9 cellular contexts compared by ENCODE assay signal in the genomic region with DNA sequence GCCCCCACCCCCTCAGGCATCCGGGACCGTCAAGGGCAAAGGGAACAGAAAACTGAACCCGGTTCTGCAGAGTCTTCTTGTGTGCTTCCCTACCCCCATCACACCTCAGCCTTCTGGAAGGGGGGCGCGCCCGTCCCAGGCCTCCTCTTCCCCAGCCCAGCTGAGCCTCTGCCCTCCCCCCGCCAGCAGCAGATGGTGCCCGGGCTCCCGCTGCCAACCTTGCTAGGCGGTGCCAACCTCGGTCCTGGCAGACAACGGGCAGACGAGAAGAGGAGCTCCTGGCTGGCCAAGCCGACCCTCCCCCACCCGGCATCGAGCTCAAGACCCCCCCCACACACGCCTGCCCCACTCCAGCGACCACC. TPM values are rescaled to one million over a fixed set of nuclear protein-coding genes. Genes with fewer than 3 reads are reported as not detected.
A peak's percentile ranks its signal among the peaks of the same experiment; 100 is the strongest.
DNase-seq lines count a peak whose midpoint lies in the region; ATAC-seq, FAIRE-seq and TF ChIP-seq lines count a peak whose summit lies in the region.
"Had no signal": no experiment of that assay in that cellular context is flagged by ENCODE, and none has a peak within 500 bp of the region (broad histone marks: within the 10 kb centered on the region; RNA-seq: fewer than 3 reads in every experiment).

No MANE protein-coding gene starts in this region.

- CTCF ChIA-PET in HepG2 (lab: Yijun Ruan, JAX; ENCODE audit: low intra/inter-chr PET ratio, low total read pairs) = interaction anchor here (1.5 to 11.7 kb wide), 2 partner anchors 29 to 60 kb away, joined by 3 to 308 read pairs; a partner anchor contains a TSS

- no peak overlapping the region for H3K9ac ChIP-seq in liver (ENCODE audit: low read depth in 1 of 2, low read length in 2 of 2)
- H3K9ac ChIP-seq in HepG2 (ENCODE audit: insufficient read depth, low read depth, low read length) = no peak overlapping the region

- H3K4me2 ChIP-seq in HepG2 (ENCODE audit: low read depth, low read length) = no peak overlapping the region

- TF ChIP-seq RAD21 in liver (IDR thresholded peaks at IDR 0.05) = no peak
- TF ChIP-seq RAD21 in HepG2 (CRISPR knock-in tag; IDR thresholded peaks at IDR 0.05) = no peak

- in situ Hi-C loops in HepG2 (cut with HindIII; ENCODE audit: extremely low pct_ligation_motif_present, low pct_unique_long_range_greater_than_20kb) = no loop called here
- in situ Hi-C loops in brain microvascular endothelial cell (cut with HindIII; ENCODE audit: low pct_ligation_motif_present, low sequenced_read_pairs) = no loop called here

- no TSS peak for BruUV-seq in HepG2 (replicated peaks; lab: Mats Ljungman, UMichigan)

- no peak for TF ChIP-seq EP300 in HepG2 (IDR thresholded peaks at IDR 0.05; ENCODE audit: low read depth in 2 of 2, low read length in 2 of 2)
- no peak for TF ChIP-seq EP300 in HepG2 (CRISPR knock-in tag; IDR thresholded peaks at IDR 0.05; ENCODE audit: borderline replicate concordance)

- H3K4me1 ChIP-seq in liver (ENCODE audit: control insufficient read depth in 4 of 4, insufficient read depth in 4 of 4, low read length in 3 of 4) (peaks cover 15 to 47% (median 32%) of the 10 kb centered on the region in 4 donors), HepG2 (ENCODE audit: insufficient read depth, low read length) (peaks cover 67% of the 10 kb centered on the region), right lobe of liver (peaks cover 0 to 51% (median 16%) of the 10 kb centered on the region in 4 donors)

- FAIRE-seq in HepG2 (lab: Jason Lieb, UNC) = no peak
- FAIRE-seq: colon had no signal

- H3K36me3 ChIP-seq in liver (ENCODE audit: control insufficient read depth in 4 of 4, insufficient read depth in 3 of 4, low read depth in 1 of 4, low read length in 3 of 4) (no peaks in the 10 kb centered on the region), HepG2 (replicated peaks in 1 of 2; ENCODE audit: control insufficient read depth in 1 of 2, insufficient read depth in 2 of 2, low read length in 2 of 2) (no peaks in the 10 kb centered on the region), right lobe of liver (no peaks in the 10 kb centered on the region), brain microvascular endothelial cell (replicated peaks) (no peaks in the 10 kb centered on the region)

- H3K9me3 ChIP-seq in liver (ENCODE audit: control insufficient read depth in 4 of 4, low read length in 3 of 4) (no peaks in the 10 kb centered on the region), HepG2 (ENCODE audit: low read length) (no peaks in the 10 kb centered on the region), right lobe of liver (no peaks in the 10 kb centered on the region)

- H3K27ac ChIP-seq in liver (ENCODE audit: low read depth in 1 of 2, low read length in 2 of 2) (no peak overlapping the region), HepG2 (ENCODE audit: extremely low read length, insufficient read depth, low read length) (no peak overlapping the region), VCaP (peak overlapping the region; percentile 69), right lobe of liver (no peak overlapping the region), brain microvascular endothelial cell (no peak overlapping the region)

- no peaks in the 10 kb centered on the region for H3K79me2 ChIP-seq in HepG2 (ENCODE audit: insufficient read depth, low read length)

- H4K20me1 ChIP-seq in HepG2 (ENCODE audit: insufficient read depth, low read length) = no peaks in the 10 kb centered on the region; the same call in 1 of the 2 replicates

- intact Hi-C loops in HepG2 (cut with micrococcal nuclease; ENCODE audit: unreplicated experiment) = no loop called here
- intact Hi-C loops in right lobe of liver (cut with DNase I) = loop anchor here in 1 of 2 donors (5.0 kb wide), 1 partner anchor 35 kb away; no protein-coding TSS in a partner anchor

- peaks cover 0 to 11% (median 0%) of the 10 kb centered on the region in 4 donors for H3K27me3 ChIP-seq in liver (ENCODE audit: control insufficient read depth in 4 of 4, insufficient read depth in 4 of 4, low read length in 3 of 4)
- peaks cover 19 to 55% of the 10 kb centered on the region in 2 experiments for H3K27me3 ChIP-seq in HepG2 (ENCODE audit: control insufficient read depth in 1 of 2, insufficient read depth in 2 of 2, low read length in 2 of 2)
- peaks cover 0 to 7% of the 10 kb centered on the region in 2 donors for H3K27me3 ChIP-seq in right lobe of liver
- H3K27me3 ChIP-seq in brain microvascular endothelial cell (replicated peaks) = peaks cover 20% of the 10 kb centered on the region

- ATAC-seq in HepG2 (no peak), right lobe of liver (peak; percentile 6 to 30 (median 22))

- 2% methylated on average over 18 of the region's 18 CpGs for WGBS in liver
- 42% methylated on average over 8 of the region's 18 CpGs for WGBS in HepG2 (ENCODE audit: low lambda C conversion rate)
- WGBS in right lobe of liver (ENCODE audit: insufficient coverage, low coverage, low lambda C conversion rate, missing lambda C conversion rate) = under 1% methylated on average over 12 of the region's 18 CpGs

- POLR2A ChIA-PET in HepG2 (lab: Yijun Ruan, JAX) = interaction anchor here (0.9 to 8.9 kb wide), 7 partner anchors 12 to 213 kb away, joined by 3 to 116 read pairs (median 3); a partner anchor contains a TSS

- no peak for TF ChIP-seq CTCF in liver (IDR thresholded peaks at IDR 0.05; ENCODE audit: low read depth, low read length, missing input control)
- no peak for TF ChIP-seq CTCF in HepG2 (CRISPR knock-in tag; IDR thresholded peaks at IDR 0.05)
- TF ChIP-seq CTCF in VCaP (conservative IDR thresholded peaks at IDR 0.05) = no peak
- TF ChIP-seq CTCF in right lobe of liver (IDR thresholded peaks at IDR 0.05) = no peak
- TF ChIP-seq CTCF in brain microvascular endothelial cell (IDR thresholded peaks at IDR 0.05; ENCODE audit: low read depth, low read length, missing control alignments) = no peak

- TF ChIP-seq POLR2A in HepG2 (IDR thresholded peaks at IDR 0.05; ENCODE audit: insufficient read depth in 1 of 2, low read depth in 2 of 2, low read length in 2 of 2) = no peak
- TF ChIP-seq POLR2A in right lobe of liver (IDR thresholded peaks at IDR 0.05) = no peak

- DNase-seq in HepG2 (ENCODE audit: low spot score) = no peak
- DNase-seq in right lobe of liver = peak; percentile 68 to 85 (median 81)
- no peak for DNase-seq in stimulated activated CD4-positive, alpha-beta T cell treated with anti-CD3 and anti-CD28 coated beads, Interleukin-4, amount 100 ng/mL, for 24 hours
- DNase-seq in SW480 (ENCODE audit: low spot score) = no peak
- no peak for DNase-seq in OCI-M2 (lab: John Stamatoyannopoulos, UW; ENCODE audit: unreplicated experiment)
- no peak for DNase-seq in brain microvascular endothelial cell

- no peak overlapping the region for H2AFZ ChIP-seq in HepG2 (ENCODE audit: low read length)

- peak overlapping the region in 2 of 3 donors; percentile 18 to 38 for H3K4me3 ChIP-seq in liver (ENCODE audit: low read depth in 1 of 3, low read length in 3 of 3)
- H3K4me3 ChIP-seq in HepG2 (replicated peaks in 1 of 3; ENCODE audit: insufficient read depth in 1 of 3, low read depth in 2 of 3, low read length in 3 of 3) = peak overlapping the region in 1 of 3 experiments; percentile 72; a peak in 1 of 6 replicates
- H3K4me3 ChIP-seq in right lobe of liver = peak overlapping the region in 2 of 3 donors; percentile 37 to 39
- no peak overlapping the region for H3K4me3 ChIP-seq in brain microvascular endothelial cell (ENCODE audit: low read depth, low read length)

RNA-seq across cellular contexts. Expression of a gene that starts 8.7 kb away (rescaled TPM):
- 1 to 10 TPM in 1 of 2 donors, under 1 TPM in 1; 0.84 to 1.1 TPM for total RNA-seq in liver
- polyA plus RNA-seq in liver = 1 to 10 TPM in 1 of 2 donors, under 1 TPM in 1; 0.19 to 1.3 TPM
- 0.14 and 0.18 TPM in 2 replicates for total RNA-seq in HepG2 (2016; rRNA removed; fragmentation: Illumina TruSeq; extraction: Trizol)
- not detected in 2 replicates for total RNA-seq in HepG2 (2016; cell fraction: cytosol; rRNA removed; fragmentation: Illumina TruSeq; extraction: Trizol; ENCODE audit: low read depth)
- total RNA-seq in HepG2 (2016; cell fraction: insoluble cytoplasmic fraction; rRNA removed; fragmentation: Illumina TruSeq; extraction: Trizol) = 0.25 and 0.26 TPM in 2 replicates
- not detected in 2 replicates for total RNA-seq in HepG2 (2016; cell fraction: membrane; rRNA removed; fragmentation: Illumina TruSeq; extraction: Trizol)
- 0.34 and 0.62 TPM in 2 replicates for total RNA-seq in HepG2 (2016; cell fraction: nucleus; rRNA removed; fragmentation: Illumina TruSeq; extraction: Trizol)
- polyA plus RNA-seq in HepG2 (2011; rRNA removed) = 0.22 and 0.27 TPM in 2 replicates
- polyA plus RNA-seq in HepG2 (2011; cell fraction: cytosol; rRNA removed) = 0.05 and 0.17 TPM in 2 replicates
- polyA plus RNA-seq in HepG2 (2011; cell fraction: nucleus; rRNA removed) = 1.3 TPM in 2 replicates
- polyA plus RNA-seq in HepG2 (2012) = 0.34 and 0.49 TPM in 2 replicates
- 0.12 TPM in 1 of 2 replicates, not detected in the other for polyA plus RNA-seq in HepG2 (2016; cell fraction: cytosol; fragmentation: Illumina TruSeq; extraction: Trizol; ENCODE audit: low read depth)
- polyA plus RNA-seq in HepG2 (2016; cell fraction: insoluble cytoplasmic fraction; fragmentation: Illumina TruSeq; extraction: Trizol; ENCODE audit: low read depth) = 0.19 and 0.38 TPM in 2 replicates
- 0.18 TPM in 1 of 2 replicates, not detected in the other for polyA plus RNA-seq in HepG2 (2016; cell fraction: membrane; fragmentation: Illumina TruSeq; extraction: Trizol; ENCODE audit: low read depth)
- polyA plus RNA-seq in HepG2 (2016; cell fraction: nucleus; fragmentation: Illumina TruSeq; extraction: Trizol; ENCODE audit: insufficient read depth, low read depth) = 1.4 and 2.4 TPM in 2 replicates
- 0.54 TPM in 1 of 2 replicates, not detected in the other for polyA minus RNA-seq in HepG2 (2011; rRNA and poly(A)+ RNA removed; ENCODE audit: low replicate concordance)
- not detected in 2 replicates for polyA minus RNA-seq in HepG2 (2011; cell fraction: cytosol; rRNA and poly(A)+ RNA removed)
- 0.99 and 1.3 TPM in 2 replicates for polyA minus RNA-seq in HepG2 (2011; cell fraction: nucleus; rRNA and poly(A)+ RNA removed)
- 1 to 10 TPM in 5 of 6 experiments, under 1 TPM in 1; 0.98 to 4.5 (median 1.8) TPM for total RNA-seq in right lobe of liver

RNA-seq across cellular contexts. Expression of a gene that starts 12.8 kb away (rescaled TPM):
- total RNA-seq in liver (100 to 1,000 TPM in 1 of 2 donors, 10 to 100 TPM in 1; 66.7 to 236 TPM), HepG2 (2016; rRNA removed; fragmentation: Illumina TruSeq; extraction: Trizol) (181 and 184 TPM in 2 replicates), right lobe of liver (100 to 1,000 TPM; 157 to 228 (median 194) TPM)
- polyA plus RNA-seq in liver (100 to 1,000 TPM; 121 to 276 TPM), HepG2 (2011; rRNA removed) (393 and 420 TPM in 2 replicates)
- 34.5 and 40.7 TPM in 2 replicates for total RNA-seq in HepG2 (2016; cell fraction: cytosol; rRNA removed; fragmentation: Illumina TruSeq; extraction: Trizol; ENCODE audit: low read depth)
- total RNA-seq in HepG2 (2016; cell fraction: insoluble cytoplasmic fraction; rRNA removed; fragmentation: Illumina TruSeq; extraction: Trizol) = 185 and 193 TPM in 2 replicates
- 86.2 and 91.5 TPM in 2 replicates for total RNA-seq in HepG2 (2016; cell fraction: membrane; rRNA removed; fragmentation: Illumina TruSeq; extraction: Trizol)
- total RNA-seq in HepG2 (2016; cell fraction: nucleus; rRNA removed; fragmentation: Illumina TruSeq; extraction: Trizol) = 87.0 and 104 TPM in 2 replicates
- 388 and 543 TPM in 2 replicates for polyA plus RNA-seq in HepG2 (2011; cell fraction: cytosol; rRNA removed)
- 527 and 559 TPM in 2 replicates for polyA plus RNA-seq in HepG2 (2011; cell fraction: nucleus; rRNA removed)
- polyA plus RNA-seq in HepG2 (2012) = 193 and 317 TPM in 2 replicates
- 47.3 and 51.9 TPM in 2 replicates for polyA plus RNA-seq in HepG2 (2016; cell fraction: cytosol; fragmentation: Illumina TruSeq; extraction: Trizol; ENCODE audit: low read depth)
- polyA plus RNA-seq in HepG2 (2016; cell fraction: insoluble cytoplasmic fraction; fragmentation: Illumina TruSeq; extraction: Trizol; ENCODE audit: low read depth) = 228 and 257 TPM in 2 replicates
- polyA plus RNA-seq in HepG2 (2016; cell fraction: membrane; fragmentation: Illumina TruSeq; extraction: Trizol; ENCODE audit: low read depth) = 85.7 and 97.2 TPM in 2 replicates
- polyA plus RNA-seq in HepG2 (2016; cell fraction: nucleus; fragmentation: Illumina TruSeq; extraction: Trizol; ENCODE audit: insufficient read depth, low read depth) = 161 and 174 TPM in 2 replicates
- polyA minus RNA-seq in HepG2 (2011; rRNA and poly(A)+ RNA removed; ENCODE audit: low replicate concordance) = 452 and 685 TPM in 2 replicates
- polyA minus RNA-seq in HepG2 (2011; cell fraction: cytosol; rRNA and poly(A)+ RNA removed) = 216 and 224 TPM in 2 replicates
- polyA minus RNA-seq in HepG2 (2011; cell fraction: nucleus; rRNA and poly(A)+ RNA removed) = 130 and 151 TPM in 2 replicates

RNA-seq across cellular contexts. Expression of a gene that starts 25.7 kb away (rescaled TPM):
- total RNA-seq in liver (not detected), HepG2 (2016; rRNA removed; fragmentation: Illumina TruSeq; extraction: Trizol) (not detected in 2 replicates), right lobe of liver (1 to 10 TPM in 2 of 6 experiments, under 1 TPM in 1, not detected in 3; 0.87 to 1.5 (median 1.2) TPM)
- polyA plus RNA-seq in liver (under 1 TPM in 1 of 2 donors, not detected in 1; 0.15 TPM), HepG2 (2011; rRNA removed) (0.13 and 0.24 TPM in 2 replicates)
- not detected in 2 replicates for total RNA-seq in HepG2 (2016; cell fraction: cytosol; rRNA removed; fragmentation: Illumina TruSeq; extraction: Trizol; ENCODE audit: low read depth)
- not detected in 2 replicates for total RNA-seq in HepG2 (2016; cell fraction: insoluble cytoplasmic fraction; rRNA removed; fragmentation: Illumina TruSeq; extraction: Trizol)
- not detected in 2 replicates for total RNA-seq in HepG2 (2016; cell fraction: membrane; rRNA removed; fragmentation: Illumina TruSeq; extraction: Trizol)
- not detected in 2 replicates for total RNA-seq in HepG2 (2016; cell fraction: nucleus; rRNA removed; fragmentation: Illumina TruSeq; extraction: Trizol)
- 0.18 and 0.24 TPM in 2 replicates for polyA plus RNA-seq in HepG2 (2011; cell fraction: cytosol; rRNA removed)
- polyA plus RNA-seq in HepG2 (2011; cell fraction: nucleus; rRNA removed) = 0.54 and 0.55 TPM in 2 replicates
- polyA plus RNA-seq in HepG2 (2012) = 1.9 and 2.5 TPM in 2 replicates
- not detected in 2 replicates for polyA plus RNA-seq in HepG2 (2016; cell fraction: cytosol; fragmentation: Illumina TruSeq; extraction: Trizol; ENCODE audit: low read depth)
- polyA plus RNA-seq in HepG2 (2016; cell fraction: insoluble cytoplasmic fraction; fragmentation: Illumina TruSeq; extraction: Trizol; ENCODE audit: low read depth) = not detected in 2 replicates
- not detected in 2 replicates for polyA plus RNA-seq in HepG2 (2016; cell fraction: membrane; fragmentation: Illumina TruSeq; extraction: Trizol; ENCODE audit: low read depth)
- polyA plus RNA-seq in HepG2 (2016; cell fraction: nucleus; fragmentation: Illumina TruSeq; extraction: Trizol; ENCODE audit: insufficient read depth, low read depth) = not detected in 2 replicates
- polyA minus RNA-seq in HepG2 (2011; rRNA and poly(A)+ RNA removed; ENCODE audit: low replicate concordance) = 0.30 and 2.2 TPM in 2 replicates
- polyA minus RNA-seq in HepG2 (2011; cell fraction: cytosol; rRNA and poly(A)+ RNA removed) = not detected in 2 replicates
- 0.25 TPM in 1 of 2 replicates, not detected in the other for polyA minus RNA-seq in HepG2 (2011; cell fraction: nucleus; rRNA and poly(A)+ RNA removed)

Comparison
In these comparisons a context has a peak if more than half of its experiments do, and no peak if none do; other contexts are left out.
1. DNase-seq: peak in right lobe of liver (3 of 3); none in HepG2 (single experiment), stimulated activated CD4-positive, alpha-beta T cell treated with anti-CD3 and anti-CD28 coated beads, Interleukin-4, amount 100 ng/mL, for 24 hours (single experiment), SW480 (single experiment), OCI-M2 (single experiment) and brain microvascular endothelial cell (single experiment).